Comparison of ENCODE assay signal across 1 cellular context in the genomic region with DNA sequence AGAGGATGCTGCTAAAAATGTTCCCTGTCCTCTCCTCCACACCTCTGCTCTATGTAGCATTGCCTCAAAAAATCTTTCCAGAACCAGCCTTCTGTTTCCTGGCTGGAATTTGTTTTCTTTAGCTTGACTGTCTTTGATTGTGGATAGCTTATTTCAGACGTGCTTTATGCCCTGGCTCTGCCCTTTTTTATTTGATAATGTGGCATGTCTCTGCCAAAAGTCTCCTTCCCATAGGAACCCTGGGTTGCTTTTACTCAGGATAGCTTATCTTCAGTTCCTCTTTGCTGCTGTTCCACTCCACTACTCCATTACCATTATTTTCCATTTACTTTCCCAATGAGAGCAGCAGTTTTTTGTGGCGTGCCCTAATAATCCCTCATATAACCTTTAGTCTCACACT.
TF ChIP-seq lines count a peak whose summit lies in the region.

No MANE protein-coding gene starts in this region.

TF ChIP-seq in HepG2, 621 proteins besides CTCF, POLR2A, EP300 and RAD21:
- TF ChIP-seq ZNF34 (CRISPR knock-in tag; IDR thresholded peaks at IDR 0.05; ENCODE audit: borderline replicate concordance) (no peak), ZNF367 (CRISPR knock-in tag; IDR thresholded peaks at IDR 0.05; ENCODE audit: borderline replicate concordance) (no peak), PCBP2 (optimal IDR thresholded peaks at IDR 0.05; ENCODE audit: low read depth, low read length, poor library complexity, severe bottlenecking) (no peak), ZNF30 (CRISPR knock-in tag; IDR thresholded peaks at IDR 0.05) (no peak), BCL6 (CRISPR knock-in tag; IDR thresholded peaks at IDR 0.05) (no peak), ZNF225 (CRISPR knock-in tag; IDR thresholded peaks at IDR 0.05) (no peak)
